In genomic region chr10:102423372-102423968, GRCh38 we compare ENCODE assay signal across 11 cellular contexts. TPM values are rescaled to one million over a fixed set of nuclear protein-coding genes. Genes with fewer than 3 reads are reported as not detected.
DNase-seq lines count a peak whose midpoint lies in the region; ATAC-seq and TF ChIP-seq lines count a peak whose summit lies in the region.
"Had no signal": no experiment of that assay in that cellular context is flagged by ENCODE, and none has a peak within 500 bp of the region (broad histone marks: within the 10 kb centered on the region; RNA-seq: fewer than 3 reads in every experiment).

No MANE protein-coding gene starts in this region.

- H3K9me3 ChIP-seq in A673 (ENCODE audit: low read depth, low read length, poor library complexity, severe bottlenecking): no peaks in the 10 kb centered on the region
- no peaks in the 10 kb centered on the region for H3K9me3 ChIP-seq in GM23248 (ENCODE audit: low read depth)
- H3K9me3 ChIP-seq in adrenal gland (replicated peaks in 1 of 3): no peaks in the 10 kb centered on the region
- H3K9me3 ChIP-seq in mucosa of stomach (ENCODE audit: control insufficient read depth, low read length): no peaks in the 10 kb centered on the region
- H3K9me3 ChIP-seq: prostate gland had no signal

- POLR2A ChIA-PET in A673 (lab: Charles Lee; ENCODE audit: low non-redundant PET): interaction anchor here (0.5 kb wide), 1 partner anchor 12 kb away, joined by 3 read pairs; no protein-coding TSS in a partner anchor

- H3K27ac ChIP-seq in A673 (ENCODE audit: low read depth, low read length, poor library complexity, severe bottlenecking) (no peak overlapping the region), GM23248 (no peak overlapping the region), adrenal gland (peak overlapping the region in 3 of 5 donors; percentile 77 to 96 (median 91))

- H3K79me2 ChIP-seq in GM23248 (ENCODE audit: insufficient read depth): peaks cover 6% of the 10 kb centered on the region; the same call in 1 of the 2 replicates

- H3F3A ChIP-seq in GM23248 (ENCODE audit: insufficient read depth): peaks cover 19% of the 10 kb centered on the region

- H3K9me2 ChIP-seq in GM23248 (ENCODE audit: insufficient read depth): no peaks in the 10 kb centered on the region

- TF ChIP-seq CTCF in A673 (conservative IDR thresholded peaks at IDR 0.05; ENCODE audit: low read depth, low read length): no peak
- no peak for TF ChIP-seq CTCF in adrenal gland (IDR thresholded peaks at IDR 0.05)

- peak overlapping the region; percentile 22; the same call in 1 of the 2 replicates for H3K9ac ChIP-seq in GM23248
- peak overlapping the region; percentile 80 for H3K9ac ChIP-seq in mucosa of stomach (ENCODE audit: low read length)

- DNase-seq in A673 (ENCODE audit: low spot score) (no peak), GM23248 (no peak), adrenal gland (peak in 1 of 7 donors; percentile 56), HuH-7 (ENCODE audit: low spot score) (no peak), NCI-H187 (lab: John Stamatoyannopoulos, UW) (no peak)
- DNase-seq in activated effector memory CD4-positive, alpha-beta T cell treated with Interleukin-2 at 50 U/mL for 16 hours: no peak
- DNase-seq: NCI-H1436 treated with DMSO at 0.1 percent for 48 hours had no signal

- no peak for TF ChIP-seq POLR2A in adrenal gland (IDR thresholded peaks at IDR 0.05)

- no peak for ATAC-seq in GM21825 (IDR thresholded peaks at IDR 0.05; ENCODE audit: unreplicated experiment)

- CTCF ChIA-PET in A673 (lab: Charles Lee): interaction anchor here (0.5 to 1.6 kb wide), 4 partner anchors 30 to 193 kb away, joined by 3 to 9 read pairs (median 4); no protein-coding TSS in a partner anchor

- no peak overlapping the region for H2AFZ ChIP-seq in GM23248

- H3K27me3 ChIP-seq in A673 (replicated peaks; ENCODE audit: insufficient read depth, low read depth, low read length, poor library complexity) (no peaks in the 10 kb centered on the region), GM23248 (replicated peaks; ENCODE audit: insufficient read depth) (no peaks in the 10 kb centered on the region), adrenal gland (no peaks in the 10 kb centered on the region), mucosa of stomach (ENCODE audit: control insufficient read depth, insufficient read depth, low read length) (peaks cover 5% of the 10 kb centered on the region)

- no peaks in the 10 kb centered on the region for H4K20me1 ChIP-seq in GM23248 (ENCODE audit: insufficient read depth)

- in situ Hi-C loops in GM23248 (cut with MboI): no loop called here

- WGBS in GM23248 (ENCODE audit: low coverage in 1 of 2, low lambda C conversion rate in 2 of 2, missing lambda C conversion rate in 2 of 2), 2 experiments: 77 to 81% methylated on average over 13 of the region's 13 CpGs
- 86 to 89% (median 87%) methylated on average over 10 to 13 of the region's 13 CpGs for WGBS in adrenal gland, 4 donors

- intact Hi-C loops in A673 (cut with micrococcal nuclease; ENCODE audit: unreplicated experiment) (no loop called here), adrenal gland (cut with DNase I) (no loop called here)

- BruUV-seq in A673 (replicated peaks; lab: Mats Ljungman, UMichigan): TSS peak; percentile 51

- no peak overlapping the region for H3K4me3 ChIP-seq in A673 (ENCODE audit: low read depth, low read length, poor library complexity, severe bottlenecking)
- no peak overlapping the region for H3K4me3 ChIP-seq in GM23248
- H3K4me3 ChIP-seq in adrenal gland: no peak overlapping the region
- H3K4me3 ChIP-seq in mucosa of stomach (ENCODE audit: low read length): peak overlapping the region; percentile 70

- peaks cover 16% of the 10 kb centered on the region for H3K4me1 ChIP-seq in A673 (ENCODE audit: insufficient read depth, low read length, poor library complexity, severe bottlenecking)
- peaks cover 26% of the 10 kb centered on the region for H3K4me1 ChIP-seq in GM23248 (ENCODE audit: insufficient read depth)
- peaks cover 28 to 39% of the 10 kb centered on the region in 2 donors for H3K4me1 ChIP-seq in adrenal gland (replicated peaks in 1 of 2)
- H3K4me1 ChIP-seq in mucosa of stomach (ENCODE audit: control insufficient read depth, insufficient read depth, low read length): peaks cover 33% of the 10 kb centered on the region

- H3K4me2 ChIP-seq in GM23248 (ENCODE audit: unreplicated experiment): no peak overlapping the region

- H3K36me3 ChIP-seq in A673 (ENCODE audit: insufficient read depth, low read length, poor library complexity, severe bottlenecking) (peaks cover 8% of the 10 kb centered on the region), GM23248 (ENCODE audit: low read depth) (no peaks in the 10 kb centered on the region), adrenal gland (replicated peaks in 1 of 2) (peaks cover 0 to 20% of the 10 kb centered on the region in 2 donors), mucosa of stomach (ENCODE audit: control insufficient read depth, insufficient read depth, low read length) (no peaks in the 10 kb centered on the region)

RNA-seq across cellular contexts. Expression of gene FBXL15, which starts 2.8 kb away (rescaled TPM):
- 8.9 and 11.6 TPM in 2 replicates for total RNA-seq in A673 (2021)
- total RNA-seq in GM23248 (2014; rRNA removed; shearing (Covaris generic)): 23.1 and 23.6 TPM in 2 replicates
- 17.7 and 19.8 TPM in 2 replicates for polyA plus RNA-seq in GM23248 (2016; fragmentation: Nextera tagmentation; extraction: Ambion mirVana)
- 10 to 100 TPM; 21.6 to 61.9 (median 33.9) TPM for total RNA-seq in adrenal gland
- 10 to 100 TPM in 2 of 3 donors, 1 to 10 TPM in 1; 2.1 to 26.1 (median 25.5) TPM for polyA plus RNA-seq in adrenal gland

RNA-seq across cellular contexts. Expression of gene PSD, which starts 4.9 kb away (rescaled TPM):
- total RNA-seq in A673 (2021) (5.8 and 7.3 TPM in 2 replicates), adrenal gland (10 to 100 TPM in 1 of 8 donors, 1 to 10 TPM in 5, under 1 TPM in 1, not detected in 1; 0.54 to 10.6 (median 6.0) TPM)
- 1.0 and 11.3 TPM in 2 replicates for total RNA-seq in GM23248 (2014; rRNA removed; shearing (Covaris generic))
- polyA plus RNA-seq in GM23248 (2016; fragmentation: Nextera tagmentation; extraction: Ambion mirVana) (0.95 and 1.8 TPM in 2 replicates), adrenal gland (10 to 100 TPM in 2 of 3 donors, 1 to 10 TPM in 1; 3.4 to 43.7 (median 10.4) TPM)

RNA-seq across cellular contexts. Expression of gene CUEDC2, which starts 8.9 kb away (rescaled TPM):
- total RNA-seq in A673 (2021) (63.7 and 72.1 TPM in 2 replicates), adrenal gland (100 to 1,000 TPM in 1 of 8 donors, 10 to 100 TPM in 7; 76.9 to 115 (median 87.0) TPM)
- total RNA-seq in GM23248 (2014; rRNA removed; shearing (Covaris generic)): 54.1 and 58.8 TPM in 2 replicates
- polyA plus RNA-seq in GM23248 (2016; fragmentation: Nextera tagmentation; extraction: Ambion mirVana) (85.9 and 87.6 TPM in 2 replicates), adrenal gland (10 to 100 TPM; 71.4 to 75.3 (median 73.1) TPM)

RNA-seq across cellular contexts. Expression of gene C10orf95, which starts 27.9 kb away (rescaled TPM):
- total RNA-seq in A673 (2021) (0.42 TPM in 1 of 2 replicates, not detected in the other), adrenal gland (under 1 TPM in 3 of 8 donors, not detected in 5; 0.14 to 0.28 (median 0.18) TPM)
- total RNA-seq in GM23248 (2014; rRNA removed; shearing (Covaris generic)): not detected in 2 replicates
- polyA plus RNA-seq in GM23248 (2016; fragmentation: Nextera tagmentation; extraction: Ambion mirVana) (not detected in 2 replicates), adrenal gland (under 1 TPM in 2 of 3 donors, not detected in 1; 0.24 TPM)
- total RNA-seq: activated T-helper 2 cell treated with anti-CD3 and anti-CD28 coated beads, Interferon-gamma antibody, Interleukin-2, Interleukin-4, amounts not matched to agents 10 μg/mL and 5 μg/mL and 100 μg/mL, durations not matched to agents 14 hours and 24 hours and 36 hours had no signal

RNA-seq across cellular contexts. Expression of gene NFKB2, which starts 28.0 kb away (rescaled TPM):
- total RNA-seq in A673 (2021) (29.8 and 33.2 TPM in 2 replicates), adrenal gland (10 to 100 TPM; 14.3 to 73.2 (median 29.6) TPM)
- 21.5 and 34.7 TPM in 2 replicates for total RNA-seq in GM23248 (2014; rRNA removed; shearing (Covaris generic))
- polyA plus RNA-seq in GM23248 (2016; fragmentation: Nextera tagmentation; extraction: Ambion mirVana) (5.7 and 6.7 TPM in 2 replicates), adrenal gland (10 to 100 TPM; 17.3 to 92.6 (median 85.8) TPM)

Comparison
In these comparisons a context has a peak if more than half of its experiments do, and no peak if none do; other contexts are left out.
1. H3K27ac ChIP-seq: peak in adrenal gland (3 of 5); none in A673 (single experiment) and GM23248 (single experiment).